8 cellular contexts compared by ENCODE assay signal in genomic region chr9:3441197-3441816, GRCh38.
DNase-seq lines count a peak whose midpoint lies in the region; ATAC-seq and TF ChIP-seq lines count a peak whose summit lies in the region.

No MANE protein-coding gene starts in this region.

- peak in 9 of 10 experiments; percentile 7 to 34 (median 21) for DNase-seq in CD4-positive, alpha-beta T cell
- DNase-seq in NCI-H526 (lab: John Stamatoyannopoulos, UW) (peak; percentile 8 to 64), fibroblast of the conjunctiva (ENCODE audit: low read depth) (peak; percentile 63), pulmonary artery endothelial cell (ENCODE audit: low read depth, low spot score) (peak; percentile 40), ecto neural progenitor cell (ENCODE audit: low spot score) (no peak)
- DNase-seq in activated CD8-positive, alpha-beta memory T cell treated with anti-CD3 and anti-CD28 coated beads, Interleukin-2, amount 50 U/mL, for 4 hours: peak; percentile 37

- CTCF ChIA-PET in CD4-positive, alpha-beta T cell (lab: Charles Lee): interaction anchor here (0.6 to 1.8 kb wide), 18 partner anchors 9 to 200 kb away, joined by 3 to 8 read pairs (median 4); no protein-coding TSS in a partner anchor

- H3K27me3 ChIP-seq in CD4-positive, alpha-beta T cell (ENCODE audit: control insufficient read depth, insufficient read depth, low read length): no peaks in the 10 kb centered on the region

- ATAC-seq in CD4-positive, alpha-beta T cell (ENCODE audit: poor library complexity): peak; percentile 88
- peak; percentile 81 for ATAC-seq in GM19023 (IDR thresholded peaks at IDR 0.05; ENCODE audit: unreplicated experiment)
- ATAC-seq in HG03108 (IDR thresholded peaks at IDR 0.05; ENCODE audit: unreplicated experiment): peak; percentile 70

- H3K9me3 ChIP-seq in CD4-positive, alpha-beta T cell (ENCODE audit: control insufficient read depth, low read length): no peaks in the 10 kb centered on the region

- H3K4me3 Mint-ChIP-seq in CD4-positive, alpha-beta T cell: no peak overlapping the region

- H3K27ac ChIP-seq in CD4-positive, alpha-beta T cell (ENCODE audit: low read depth, low read length): no peak overlapping the region

- no peaks in the 10 kb centered on the region for H3K27me3 Mint-ChIP-seq in CD4-positive, alpha-beta T cell

- no peak overlapping the region for H3K27ac Mint-ChIP-seq in CD4-positive, alpha-beta T cell

- H3K4me1 Mint-ChIP-seq in CD4-positive, alpha-beta T cell (ENCODE audit: low read depth): peaks cover 12% of the 10 kb centered on the region

- intact Hi-C loops in CD4-positive, alpha-beta T cell (cut with DNase I, micrococcal nuclease): loop anchor here (1.0 to 5.0 kb wide), 4 partner anchors 199 to 584 kb away; no protein-coding TSS in a partner anchor

- peak; percentile 62 for TF ChIP-seq CTCF in CD4-positive, alpha-beta T cell (IDR thresholded peaks at IDR 0.05)

- POLR2A ChIA-PET in CD4-positive, alpha-beta T cell (lab: Charles Lee): interaction anchor here (1.9 kb wide), 1 partner anchor 85 kb away, joined by 11 read pairs; the partner anchor contains the start of gene RFX3

- H3K9me3 Mint-ChIP-seq in CD4-positive, alpha-beta T cell: peaks cover 3% of the 10 kb centered on the region

- peaks cover 7% of the 10 kb centered on the region for H3K36me3 Mint-ChIP-seq in CD4-positive, alpha-beta T cell (ENCODE audit: low read depth)
